ENCODE assay signal across 9 cellular contexts in genomic region chr10:119933179-119933578, GRCh38. TPM values are rescaled to one million over a fixed set of nuclear protein-coding genes. Genes with fewer than 3 reads are reported as not detected.
DNase-seq lines count a peak whose midpoint lies in the region; ATAC-seq and TF ChIP-seq lines count a peak whose summit lies in the region.
"Had no signal": no experiment of that assay in that cellular context is flagged by ENCODE, and none has a peak within 500 bp of the region (broad histone marks: within the 10 kb centered on the region; RNA-seq: fewer than 3 reads in every experiment).

No MANE protein-coding gene starts in this region.

- H3K9me2 ChIP-seq in DOHH2 (replicated peaks; ENCODE audit: control insufficient read depth, low read length) = no peaks in the 10 kb centered on the region

- intact Hi-C loops in adrenal gland (cut with DNase I) = loop anchor here in 1 of 2 donors (10.0 kb wide), 1 partner anchor 402 kb away; no protein-coding TSS in a partner anchor

- H3K79me2 ChIP-seq in DOHH2 (ENCODE audit: control insufficient read depth, low read length) = no peaks in the 10 kb centered on the region

- H3K27me3 ChIP-seq in DOHH2 (ENCODE audit: control insufficient read depth, low read length) (no peaks in the 10 kb centered on the region), adrenal gland (no peaks in the 10 kb centered on the region)

- H3K27ac ChIP-seq in DOHH2 (ENCODE audit: low read depth, low read length) = no peak overlapping the region
- H3K27ac ChIP-seq in adrenal gland = no peak overlapping the region

- H3K9me3 ChIP-seq in DOHH2 (ENCODE audit: control insufficient read depth, insufficient read depth, low read length) (no peaks in the 10 kb centered on the region), adrenal gland (replicated peaks in 1 of 3) (no peaks in the 10 kb centered on the region)

- 46 to 54% (median 49%) methylated on average over 3 of the region's 3 CpGs for WGBS in adrenal gland, 4 donors

- H3K4me3 ChIP-seq in DOHH2 (ENCODE audit: low read length) = no peak overlapping the region
- no peak overlapping the region for H3K4me3 ChIP-seq in adrenal gland

- no peak for ATAC-seq in HG03439 (IDR thresholded peaks at IDR 0.05; ENCODE audit: unreplicated experiment)
- no peak for ATAC-seq in GM21367 (IDR thresholded peaks at IDR 0.05; ENCODE audit: unreplicated experiment)

- no peak overlapping the region for H3K4me2 ChIP-seq in DOHH2 (ENCODE audit: low read length)

- TF ChIP-seq CTCF in DOHH2 (IDR thresholded peaks at IDR 0.05; ENCODE audit: low read depth, low read length, poor library complexity, severe bottlenecking) (peak; percentile 64), adrenal gland (IDR thresholded peaks at IDR 0.05) (peak in 5 of 6 experiments; percentile 12 to 34 (median 21))

- no peaks in the 10 kb centered on the region for H4K20me1 ChIP-seq in DOHH2 (ENCODE audit: control insufficient read depth, insufficient read depth, low read depth, low read length)

- peaks cover 9% of the 10 kb centered on the region for H3K4me1 ChIP-seq in DOHH2 (ENCODE audit: control insufficient read depth, low read length)
- H3K4me1 ChIP-seq in adrenal gland (replicated peaks in 1 of 2) = peaks cover 23 to 25% of the 10 kb centered on the region in 2 donors

- peaks cover 6% of the 10 kb centered on the region; the same call in 1 of the 2 replicates for H3F3A ChIP-seq in DOHH2 (ENCODE audit: control insufficient read depth, insufficient read depth)

- no peak for TF ChIP-seq POLR2A in adrenal gland (IDR thresholded peaks at IDR 0.05)

- peak; percentile 44 to 56 for DNase-seq in Kasumi-1 (lab: John Stamatoyannopoulos, UW)
- DNase-seq in adrenal gland = no peak
- peak; percentile 22 for DNase-seq in midbrain (lab: John Stamatoyannopoulos, UW)
- DNase-seq in stimulated activated naive CD4-positive, alpha-beta T cell (lab: John Stamatoyannopoulos, UW) = no peak
- DNase-seq in GM19238 (ENCODE audit: insufficient read length, low spot score) = no peak
- DNase-seq: activated naive CD4-positive, alpha-beta T cell treated with anti-CD3 and anti-CD28 coated beads, Interleukin-2, amount 50 U/mL, for 16 hours had no signal

- H3K36me3 ChIP-seq in DOHH2 (ENCODE audit: control insufficient read depth, low read length) (peaks cover 67% of the 10 kb centered on the region), adrenal gland (replicated peaks in 1 of 2) (peaks cover 0 to 53% of the 10 kb centered on the region in 2 donors)

RNA-seq across cellular contexts. Expression of gene SEC23IP, which starts 40.6 kb away (rescaled TPM):
- total RNA-seq in adrenal gland = 10 to 100 TPM; 13.5 to 75.0 (median 44.8) TPM
- 10 to 100 TPM in 2 of 3 donors, 1 to 10 TPM in 1; 8.5 to 83.5 (median 10.1) TPM for polyA plus RNA-seq in adrenal gland

Comparison
In these comparisons a context has a peak if more than half of its experiments do, and no peak if none do; other contexts are left out.
1. DNase-seq: peak in Kasumi-1 (2 of 2) and midbrain (single experiment); none in adrenal gland (0 of 7), stimulated activated naive CD4-positive, alpha-beta T cell (0 of 6) and GM19238 (single experiment).